In the genomic region with DNA sequence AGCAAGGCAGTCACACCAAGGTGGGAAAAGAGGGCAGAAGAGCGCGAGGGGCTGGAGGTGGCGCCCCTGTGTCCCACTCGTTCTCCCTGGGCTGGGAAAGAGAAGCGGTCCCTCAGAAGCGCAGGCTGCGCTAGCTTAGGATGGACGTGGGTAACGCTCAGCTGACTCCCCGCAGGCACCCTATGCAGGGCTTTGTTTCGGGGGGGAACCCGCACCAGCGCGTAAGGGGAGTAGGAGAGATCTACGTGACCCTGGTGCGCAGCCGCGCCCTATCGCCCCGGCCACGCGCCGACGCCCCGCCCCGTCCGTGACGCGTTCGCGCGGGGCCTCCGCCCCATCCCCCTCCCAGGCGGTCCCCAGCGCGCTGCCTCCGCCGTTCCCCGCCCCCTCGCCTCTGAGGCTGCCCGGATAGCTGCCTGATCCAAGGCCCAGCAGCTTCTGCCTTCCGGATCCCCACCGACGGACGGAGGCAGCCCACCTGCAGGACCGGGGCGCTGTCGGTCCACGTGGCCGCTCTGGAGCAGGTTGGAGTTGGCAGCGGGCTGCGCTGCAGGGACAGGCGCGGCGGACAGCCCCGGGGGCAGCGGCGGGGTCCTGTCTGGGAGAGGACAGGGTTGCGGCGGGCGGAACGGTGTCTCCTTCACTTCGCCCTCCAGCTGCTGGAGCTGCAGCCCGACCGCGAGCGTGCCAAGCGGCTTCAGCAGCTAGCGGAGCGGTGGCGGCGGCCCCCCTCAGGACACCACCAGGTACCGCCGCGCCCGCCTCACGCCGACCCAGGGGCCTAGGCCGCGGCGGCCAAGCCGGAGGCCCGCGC, we compare ENCODE assay signal across 8 cellular contexts.
DNase-seq lines count a peak whose midpoint lies in the region; ATAC-seq lines count a peak whose summit lies in the region.

A gene with protein sequence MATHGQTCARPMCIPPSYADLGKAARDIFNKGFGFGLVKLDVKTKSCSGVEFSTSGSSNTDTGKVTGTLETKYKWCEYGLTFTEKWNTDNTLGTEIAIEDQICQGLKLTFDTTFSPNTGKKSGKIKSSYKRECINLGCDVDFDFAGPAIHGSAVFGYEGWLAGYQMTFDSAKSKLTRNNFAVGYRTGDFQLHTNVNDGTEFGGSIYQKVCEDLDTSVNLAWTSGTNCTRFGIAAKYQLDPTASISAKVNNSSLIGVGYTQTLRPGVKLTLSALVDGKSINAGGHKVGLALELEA (plus strand): TSS at position 604 of the 814 bp plus-strand sequence. CDS start 363 bp downstream, outside the sequence.

- peak; percentile 84 for ATAC-seq in GM18907 (IDR thresholded peaks at IDR 0.05; ENCODE audit: unreplicated experiment)
- ATAC-seq in HG03139 (IDR thresholded peaks at IDR 0.05; ENCODE audit: unreplicated experiment): peak; percentile 81

- DNase-seq in AG08396 (ENCODE audit: low spot score) (peak; percentile 95), NCI-H446 (lab: John Stamatoyannopoulos, UW) (peak; percentile 60 to 86), cerebellar cortex (ENCODE audit: low spot score) (peak; percentile 89), kidney glomerular epithelial cell (lab: John Stamatoyannopoulos, UW) (peak; percentile 81)
- DNase-seq in activated CD4-positive, CD25-positive, alpha-beta regulatory T cell treated with anti-CD3 and anti-CD28 coated beads, Interleukin-2, amount 50 U/mL, for 72 hours: peak; percentile 97
- peak; percentile 91 to 93 for DNase-seq in stimulated activated CD4-positive, alpha-beta T cell treated with anti-CD3 and anti-CD28 coated beads, Interleukin-1b, Interleukin-23, amount 100 ng/mL, for 1 hour (ENCODE audit: low read depth in 2 of 2)

Comparison
In these comparisons a context has a peak if more than half of its experiments do, and no peak if none do; other contexts are left out.
1. Peak in every context shown above with its lines: DNase-seq and ATAC-seq.